Comparison of ENCODE assay signal across 1 cellular context in the genomic region with DNA sequence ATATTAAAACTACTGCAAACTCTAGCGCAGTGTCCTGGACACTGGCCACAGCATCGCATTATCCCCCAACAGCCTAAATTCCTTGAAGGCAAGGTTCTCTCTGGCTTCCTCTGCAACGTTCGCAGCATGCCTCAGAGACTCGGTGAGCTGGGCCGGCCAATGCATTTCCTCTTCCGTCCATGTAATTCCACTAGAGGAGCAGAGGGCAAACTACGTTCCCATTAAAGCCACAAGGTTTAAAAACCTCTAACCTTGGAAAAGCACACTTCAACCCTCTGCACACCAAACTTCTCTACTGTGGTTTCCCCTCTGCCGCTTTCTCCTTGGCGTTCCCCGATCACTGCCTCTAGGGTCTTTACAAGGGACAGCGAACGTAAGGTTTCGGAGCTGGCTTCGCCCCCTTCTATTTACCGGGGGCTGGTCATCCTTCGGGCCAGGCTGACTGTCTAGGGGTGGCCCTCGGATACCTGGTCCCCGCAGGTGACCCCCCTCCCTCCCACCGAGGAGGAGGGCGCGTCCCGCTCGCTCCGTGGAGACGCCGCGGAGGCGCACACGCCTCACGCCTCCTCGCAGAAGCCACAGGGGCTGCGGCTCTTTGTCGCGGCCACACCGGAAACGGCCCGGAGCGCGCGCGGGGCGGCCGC.
A peak's percentile ranks its signal among the peaks of the same experiment; 100 is the strongest.
TF ChIP-seq lines count a peak whose summit lies in the region.

No MANE protein-coding gene starts in this region.

TF ChIP-seq in HepG2, 621 proteins besides CTCF, POLR2A, EP300 and RAD21 (continued from another document and continues in another):
- TF ChIP-seq, protein P1, sequence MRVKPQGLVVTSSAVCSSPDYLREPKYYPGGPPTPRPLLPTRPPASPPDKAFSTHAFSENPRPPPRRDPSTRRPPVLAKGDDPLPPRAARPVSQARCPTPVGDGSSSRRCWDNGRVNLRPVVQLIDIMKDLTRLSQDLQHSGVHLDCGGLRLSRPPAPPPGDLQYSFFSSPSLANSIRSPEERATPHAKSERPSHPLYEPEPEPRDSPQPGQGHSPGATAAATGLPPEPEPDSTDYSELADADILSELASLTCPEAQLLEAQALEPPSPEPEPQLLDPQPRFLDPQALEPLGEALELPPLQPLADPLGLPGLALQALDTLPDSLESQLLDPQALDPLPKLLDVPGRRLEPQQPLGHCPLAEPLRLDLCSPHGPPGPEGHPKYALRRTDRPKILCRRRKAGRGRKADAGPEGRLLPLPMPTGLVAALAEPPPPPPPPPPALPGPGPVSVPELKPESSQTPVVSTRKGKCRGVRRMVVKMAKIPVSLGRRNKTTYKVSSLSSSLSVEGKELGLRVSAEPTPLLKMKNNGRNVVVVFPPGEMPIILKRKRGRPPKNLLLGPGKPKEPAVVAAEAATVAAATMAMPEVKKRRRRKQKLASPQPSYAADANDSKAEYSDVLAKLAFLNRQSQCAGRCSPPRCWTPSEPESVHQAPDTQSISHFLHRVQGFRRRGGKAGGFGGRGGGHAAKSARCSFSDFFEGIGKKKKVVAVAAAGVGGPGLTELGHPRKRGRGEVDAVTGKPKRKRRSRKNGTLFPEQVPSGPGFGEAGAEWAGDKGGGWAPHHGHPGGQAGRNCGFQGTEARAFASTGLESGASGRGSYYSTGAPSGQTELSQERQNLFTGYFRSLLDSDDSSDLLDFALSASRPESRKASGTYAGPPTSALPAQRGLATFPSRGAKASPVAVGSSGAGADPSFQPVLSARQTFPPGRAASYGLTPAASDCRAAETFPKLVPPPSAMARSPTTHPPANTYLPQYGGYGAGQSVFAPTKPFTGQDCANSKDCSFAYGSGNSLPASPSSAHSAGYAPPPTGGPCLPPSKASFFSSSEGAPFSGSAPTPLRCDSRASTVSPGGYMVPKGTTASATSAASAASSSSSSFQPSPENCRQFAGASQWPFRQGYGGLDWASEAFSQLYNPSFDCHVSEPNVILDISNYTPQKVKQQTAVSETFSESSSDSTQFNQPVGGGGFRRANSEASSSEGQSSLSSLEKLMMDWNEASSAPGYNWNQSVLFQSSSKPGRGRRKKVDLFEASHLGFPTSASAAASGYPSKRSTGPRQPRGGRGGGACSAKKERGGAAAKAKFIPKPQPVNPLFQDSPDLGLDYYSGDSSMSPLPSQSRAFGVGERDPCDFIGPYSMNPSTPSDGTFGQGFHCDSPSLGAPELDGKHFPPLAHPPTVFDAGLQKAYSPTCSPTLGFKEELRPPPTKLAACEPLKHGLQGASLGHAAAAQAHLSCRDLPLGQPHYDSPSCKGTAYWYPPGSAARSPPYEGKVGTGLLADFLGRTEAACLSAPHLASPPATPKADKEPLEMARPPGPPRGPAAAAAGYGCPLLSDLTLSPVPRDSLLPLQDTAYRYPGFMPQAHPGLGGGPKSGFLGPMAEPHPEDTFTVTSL (CRISPR knock-in tag; IDR thresholded peaks at IDR 0.05; ENCODE audit: borderline replicate concordance) = 0 out of 2 replicates have a peak, but pooled peaks have one; percentile 13
- TF ChIP-seq, protein P2, sequence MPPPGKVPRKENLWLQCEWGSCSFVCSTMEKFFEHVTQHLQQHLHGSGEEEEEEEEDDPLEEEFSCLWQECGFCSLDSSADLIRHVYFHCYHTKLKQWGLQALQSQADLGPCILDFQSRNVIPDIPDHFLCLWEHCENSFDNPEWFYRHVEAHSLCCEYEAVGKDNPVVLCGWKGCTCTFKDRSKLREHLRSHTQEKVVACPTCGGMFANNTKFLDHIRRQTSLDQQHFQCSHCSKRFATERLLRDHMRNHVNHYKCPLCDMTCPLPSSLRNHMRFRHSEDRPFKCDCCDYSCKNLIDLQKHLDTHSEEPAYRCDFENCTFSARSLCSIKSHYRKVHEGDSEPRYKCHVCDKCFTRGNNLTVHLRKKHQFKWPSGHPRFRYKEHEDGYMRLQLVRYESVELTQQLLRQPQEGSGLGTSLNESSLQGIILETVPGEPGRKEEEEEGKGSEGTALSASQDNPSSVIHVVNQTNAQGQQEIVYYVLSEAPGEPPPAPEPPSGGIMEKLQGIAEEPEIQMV (CRISPR knock-in tag; IDR thresholded peaks at IDR 0.05; ENCODE audit: low read depth) = 0 out of 2 replicates have a peak, but pooled peaks have one; percentile 50
- TF ChIP-seq MTA1 (CRISPR knock-in tag; IDR thresholded peaks at IDR 0.05; ENCODE audit: borderline replicate concordance) (0 out of 2 replicates have a peak, but pooled peaks have one; percentile 53), KDM3A (CRISPR knock-in tag; IDR thresholded peaks at IDR 0.05; ENCODE audit: low read depth) (peak; percentile 77; the same call in 1 of the 2 replicates), ZNF781 (CRISPR knock-in tag; IDR thresholded peaks at IDR 0.05; ENCODE audit: borderline replicate concordance, not compliant biosample characterization) (peak; percentile 22), ZNF883 (CRISPR knock-in tag; IDR thresholded peaks at IDR 0.05; ENCODE audit: not compliant biosample characterization) (peak; percentile 88), SIN3A (IDR thresholded peaks at IDR 0.05; ENCODE audit: borderline replicate concordance, low read depth, low read length) (0 out of 2 replicates have a peak, but pooled peaks have one; percentile 39), CEBPG (CRISPR knock-in tag; IDR thresholded peaks at IDR 0.05) (no peak), REL (CRISPR knock-in tag; conservative IDR thresholded peaks at IDR 0.05) (0 out of 2 replicates have a peak, but pooled peaks have one; percentile 45), HNF1B (CRISPR knock-in tag; IDR thresholded peaks at IDR 0.05) (peak; percentile 76), SAP130 (CRISPR knock-in tag; IDR thresholded peaks at IDR 0.05; ENCODE audit: low read depth) (peak; percentile 41; the same call in 1 of the 2 replicates), ZHX1 (CRISPR knock-in tag; IDR thresholded peaks at IDR 0.05; ENCODE audit: low read depth) (0 out of 2 replicates have a peak, but pooled peaks have one; percentile 53), ATM (IDR thresholded peaks at IDR 0.05; ENCODE audit: borderline replicate concordance) (no peak), MED1 (CRISPR knock-in tag; IDR thresholded peaks at IDR 0.05) (peak; percentile 43), ELF1 (CRISPR knock-in tag; IDR thresholded peaks at IDR 0.05) (0 out of 2 replicates have a peak, but pooled peaks have one; percentile 39), TRAFD1 (CRISPR knock-in tag; IDR thresholded peaks at IDR 0.05; ENCODE audit: borderline replicate concordance) (no peak), ZNF331 (CRISPR knock-in tag; IDR thresholded peaks at IDR 0.05) (peak; percentile 46; the same call in 1 of the 2 replicates), GATAD1 (CRISPR knock-in tag; IDR thresholded peaks at IDR 0.05) (peak; percentile 28; the same call in 1 of the 2 replicates), RARG (CRISPR knock-in tag; IDR thresholded peaks at IDR 0.05; ENCODE audit: low read depth) (no peak), KDM4B (CRISPR knock-in tag; IDR thresholded peaks at IDR 0.05) (peak; percentile 56; the same call in 1 of the 2 replicates), TBX3 (IDR thresholded peaks at IDR 0.05; ENCODE audit: borderline replicate concordance) (no peak), ETV5 (CRISPR knock-in tag; IDR thresholded peaks at IDR 0.05; ENCODE audit: borderline replicate concordance) (peak; percentile 88), PHF21A (CRISPR knock-in tag; IDR thresholded peaks at IDR 0.05) (peak; percentile 26), NFAT5 (CRISPR knock-in tag; IDR thresholded peaks at IDR 0.05) (0 out of 2 replicates have a peak, but pooled peaks have one; percentile 43)
- TF ChIP-seq, protein P3, sequence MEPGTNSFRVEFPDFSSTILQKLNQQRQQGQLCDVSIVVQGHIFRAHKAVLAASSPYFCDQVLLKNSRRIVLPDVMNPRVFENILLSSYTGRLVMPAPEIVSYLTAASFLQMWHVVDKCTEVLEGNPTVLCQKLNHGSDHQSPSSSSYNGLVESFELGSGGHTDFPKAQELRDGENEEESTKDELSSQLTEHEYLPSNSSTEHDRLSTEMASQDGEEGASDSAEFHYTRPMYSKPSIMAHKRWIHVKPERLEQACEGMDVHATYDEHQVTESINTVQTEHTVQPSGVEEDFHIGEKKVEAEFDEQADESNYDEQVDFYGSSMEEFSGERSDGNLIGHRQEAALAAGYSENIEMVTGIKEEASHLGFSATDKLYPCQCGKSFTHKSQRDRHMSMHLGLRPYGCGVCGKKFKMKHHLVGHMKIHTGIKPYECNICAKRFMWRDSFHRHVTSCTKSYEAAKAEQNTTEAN (CRISPR knock-in tag; conservative IDR thresholded peaks at IDR 0.05) = 0 out of 2 replicates have a peak, but pooled peaks have one; percentile 47
- TF ChIP-seq, protein P4, sequence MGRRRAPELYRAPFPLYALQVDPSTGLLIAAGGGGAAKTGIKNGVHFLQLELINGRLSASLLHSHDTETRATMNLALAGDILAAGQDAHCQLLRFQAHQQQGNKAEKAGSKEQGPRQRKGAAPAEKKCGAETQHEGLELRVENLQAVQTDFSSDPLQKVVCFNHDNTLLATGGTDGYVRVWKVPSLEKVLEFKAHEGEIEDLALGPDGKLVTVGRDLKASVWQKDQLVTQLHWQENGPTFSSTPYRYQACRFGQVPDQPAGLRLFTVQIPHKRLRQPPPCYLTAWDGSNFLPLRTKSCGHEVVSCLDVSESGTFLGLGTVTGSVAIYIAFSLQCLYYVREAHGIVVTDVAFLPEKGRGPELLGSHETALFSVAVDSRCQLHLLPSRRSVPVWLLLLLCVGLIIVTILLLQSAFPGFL (CRISPR knock-in tag; IDR thresholded peaks at IDR 0.05) = no peak
- TF ChIP-seq, protein P5, sequence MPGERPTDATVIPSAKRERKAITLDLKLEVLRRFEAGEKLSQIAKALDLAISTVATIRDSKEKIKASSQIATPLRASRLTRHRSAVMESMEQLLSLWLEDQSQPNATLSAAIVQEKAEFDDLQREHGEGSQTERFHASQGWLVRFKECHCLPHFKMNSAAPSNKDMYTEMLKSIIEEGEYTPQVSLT (CRISPR knock-in tag; IDR thresholded peaks at IDR 0.05; ENCODE audit: borderline replicate concordance, low read depth) = no peak
